In the genomic region with DNA sequence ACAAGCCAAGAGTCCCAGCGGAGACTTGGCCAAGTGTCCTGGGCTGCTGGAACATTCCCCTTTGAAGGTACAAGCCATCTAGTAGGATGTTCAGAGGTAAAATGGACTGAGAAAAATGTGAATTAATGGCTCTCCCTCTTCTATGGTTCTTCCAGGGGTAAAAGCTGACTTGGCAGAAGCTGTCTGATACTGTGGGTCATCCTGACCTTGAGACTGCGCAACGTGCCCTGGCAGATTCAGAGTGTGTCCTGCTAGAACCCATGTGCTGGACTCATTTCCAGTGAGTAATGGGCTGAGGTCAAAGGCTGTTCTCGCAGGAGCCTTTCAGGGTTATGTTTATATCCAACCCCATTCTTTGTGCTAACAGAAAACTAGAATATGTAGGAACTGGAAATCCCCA, we compare ENCODE assay signal across 15 cellular contexts.
DNase-seq lines count a peak whose midpoint lies in the region; ATAC-seq and TF ChIP-seq lines count a peak whose summit lies in the region.
"Had no signal": no experiment of that assay in that cellular context is flagged by ENCODE, and none has a peak within 500 bp of the region (broad histone marks: within the 10 kb centered on the region; RNA-seq: fewer than 3 reads in every experiment).

No MANE protein-coding gene starts in this region.

- 54 to 73% (median 61%) methylated on average over 4 of the region's 4 CpGs for WGBS in psoas muscle, 3 donors

- DNase-seq in GM23338 (ENCODE audit: low spot score): no peak
- peak; percentile 34 to 42 for DNase-seq in foreskin fibroblast
- DNase-seq in nephron progenitor cell: no peak
- DNase-seq in psoas muscle: no peak
- no peak for DNase-seq in cerebellar cortex (ENCODE audit: low spot score)
- no peak for DNase-seq in T-helper 17 cell
- DNase-seq in dorsolateral prefrontal cortex: no peak
- DNase-seq: AML-193; CD8-positive, alpha-beta memory T cell; DMS 273 treated with DMSO at 0.1 percent for 48 hours; IMR-90 had no signal

- H3K4me1 ChIP-seq in GM23338 (ENCODE audit: insufficient read depth) (peaks cover 18% of the 10 kb centered on the region), psoas muscle (peaks cover 19% of the 10 kb centered on the region)
- H3K4me1 ChIP-seq: BLaER1 had no signal

- no peak overlapping the region for H3K4me3 ChIP-seq in GM23338
- H3K4me3 ChIP-seq in foreskin fibroblast (ENCODE audit: low read depth in 1 of 2, low read length in 2 of 2): no peak overlapping the region
- no peak overlapping the region for H3K4me3 ChIP-seq in psoas muscle
- H3K4me3 ChIP-seq in dorsolateral prefrontal cortex: no peak overlapping the region
- H3K4me3 ChIP-seq: BLaER1 had no signal

- no peaks in the 10 kb centered on the region for H3K9me2 ChIP-seq in GM23338 (ENCODE audit: insufficient read depth)

- no peaks in the 10 kb centered on the region for H3K79me2 ChIP-seq in GM23338 (replicated peaks; ENCODE audit: insufficient read depth)

- H3K4me2 ChIP-seq in GM23338: no peak overlapping the region
- H3K4me2 ChIP-seq: BLaER1 had no signal

- H3K27me3 ChIP-seq in GM23338 (ENCODE audit: insufficient read depth) (no peaks in the 10 kb centered on the region), psoas muscle (ENCODE audit: insufficient read depth in 3 of 3, low read length in 2 of 3) (no peaks in the 10 kb centered on the region), dorsolateral prefrontal cortex (no peaks in the 10 kb centered on the region)
- H3K27me3 ChIP-seq: BLaER1 had no signal

- H3K36me3 ChIP-seq in GM23338 (ENCODE audit: insufficient read depth) (no peaks in the 10 kb centered on the region), psoas muscle (ENCODE audit: insufficient read depth in 1 of 2, low read depth in 1 of 2) (no peaks in the 10 kb centered on the region)
- H3K36me3 ChIP-seq: BLaER1 had no signal

- ATAC-seq in GM23338 (no peak), psoas muscle (peak in 3 of 4 donors; percentile 32 to 62 (median 46)), GM18519 (IDR thresholded peaks at IDR 0.05; ENCODE audit: low FRiP score, unreplicated experiment) (no peak), T-helper 17 cell (no peak)
- ATAC-seq: HCT116 had no signal

- H3K9me3 ChIP-seq in psoas muscle (no peaks in the 10 kb centered on the region), T-helper 17 cell (ENCODE audit: control insufficient read depth, low read length, poor library complexity, severe bottlenecking) (no peaks in the 10 kb centered on the region)
- H3K9me3 ChIP-seq: BLaER1 had no signal

- TF ChIP-seq CTCF in GM23338 (conservative IDR thresholded peaks at IDR 0.05; ENCODE audit: low read depth in 2 of 2): no peak
- TF ChIP-seq CTCF in foreskin fibroblast (IDR thresholded peaks at IDR 0.05; ENCODE audit: low read depth, low read length): no peak
- no peak for TF ChIP-seq CTCF in nephron progenitor cell (IDR thresholded peaks at IDR 0.05)
- TF ChIP-seq CTCF in psoas muscle (IDR thresholded peaks at IDR 0.05): no peak
- no peak for TF ChIP-seq CTCF in dorsolateral prefrontal cortex (IDR thresholded peaks at IDR 0.05 in 54 of 56, conservative IDR thresholded peaks at IDR 0.05 in 2 of 56; ENCODE audit: low read depth in 1 of 56, partially characterized antibody in 56 of 56)

- H3K27ac ChIP-seq in GM23338 (ENCODE audit: low read depth) (0 out of 2 replicates have a peak overlapping the region, but pooled peaks have one; percentile 34), psoas muscle (no peak overlapping the region), dorsolateral prefrontal cortex (no peak overlapping the region)
- H3K27ac ChIP-seq: 22Rv1, BLaER1 had no signal

- intact Hi-C loops in psoas muscle (cut with DNase I) (loop anchor here in 1 of 2 donors (10.0 kb wide), 1 partner anchor 595 kb away; a partner anchor contains a TSS), dorsolateral prefrontal cortex (cut with DNase I) (no loop called here)

- H3K4me1 Mint-ChIP-seq in GM23338: peaks cover 17% of the 10 kb centered on the region
- peaks cover 50% of the 10 kb centered on the region for H3K4me1 Mint-ChIP-seq in nephron progenitor cell
- no peaks in the 10 kb centered on the region for H3K4me1 Mint-ChIP-seq in T-helper 17 cell
- H3K4me1 Mint-ChIP-seq: CD8-positive, alpha-beta memory T cell had no signal

- H3K27me3 Mint-ChIP-seq in GM23338 (ENCODE audit: insufficient read depth, low read depth, poor library complexity) (peaks cover 5% of the 10 kb centered on the region), nephron progenitor cell (ENCODE audit: low read depth, poor library complexity) (no peaks in the 10 kb centered on the region), T-helper 17 cell (peaks cover 23% of the 10 kb centered on the region)

- no peaks in the 10 kb centered on the region for H4K20me1 ChIP-seq in GM23338 (replicated peaks; ENCODE audit: insufficient read depth)
- H4K20me1 ChIP-seq: BLaER1 had no signal

- H3K36me3 Mint-ChIP-seq in GM23338 (ENCODE audit: low read depth) (no peaks in the 10 kb centered on the region), nephron progenitor cell (ENCODE audit: low read depth) (no peaks in the 10 kb centered on the region), T-helper 17 cell (ENCODE audit: low read depth) (no peaks in the 10 kb centered on the region)
- H3K36me3 Mint-ChIP-seq: CD8-positive, alpha-beta memory T cell had no signal

- no peaks in the 10 kb centered on the region for H3K9me3 Mint-ChIP-seq in GM23338
- H3K9me3 Mint-ChIP-seq in nephron progenitor cell: peaks cover 6% of the 10 kb centered on the region
- H3K9me3 Mint-ChIP-seq: CD8-positive, alpha-beta memory T cell had no signal

- H3K4me3 Mint-ChIP-seq in GM23338: no peak overlapping the region
- no peak overlapping the region for H3K4me3 Mint-ChIP-seq in nephron progenitor cell
- no peak overlapping the region for H3K4me3 Mint-ChIP-seq in T-helper 17 cell
- H3K4me3 Mint-ChIP-seq: CD8-positive, alpha-beta memory T cell had no signal

- H2AFZ ChIP-seq in GM23338: no peak overlapping the region; the same call in 1 of the 2 replicates

- H3F3A ChIP-seq in GM23338 (replicated peaks; ENCODE audit: low read depth): no peaks in the 10 kb centered on the region

- no peak overlapping the region for H3K27ac Mint-ChIP-seq in GM23338
- H3K27ac Mint-ChIP-seq in nephron progenitor cell: peak overlapping the region; percentile 94
- H3K27ac Mint-ChIP-seq in T-helper 17 cell: no peak overlapping the region
- H3K27ac Mint-ChIP-seq: CD8-positive, alpha-beta memory T cell had no signal

TF ChIP-seq in GM23338, 12 proteins besides CTCF, POLR2A, EP300 and RAD21:
- no peak for TF ChIP-seq POLR2AphosphoS5 (IDR thresholded peaks at IDR 0.05; ENCODE audit: low read depth)
- TF ChIP-seq, protein P1, sequence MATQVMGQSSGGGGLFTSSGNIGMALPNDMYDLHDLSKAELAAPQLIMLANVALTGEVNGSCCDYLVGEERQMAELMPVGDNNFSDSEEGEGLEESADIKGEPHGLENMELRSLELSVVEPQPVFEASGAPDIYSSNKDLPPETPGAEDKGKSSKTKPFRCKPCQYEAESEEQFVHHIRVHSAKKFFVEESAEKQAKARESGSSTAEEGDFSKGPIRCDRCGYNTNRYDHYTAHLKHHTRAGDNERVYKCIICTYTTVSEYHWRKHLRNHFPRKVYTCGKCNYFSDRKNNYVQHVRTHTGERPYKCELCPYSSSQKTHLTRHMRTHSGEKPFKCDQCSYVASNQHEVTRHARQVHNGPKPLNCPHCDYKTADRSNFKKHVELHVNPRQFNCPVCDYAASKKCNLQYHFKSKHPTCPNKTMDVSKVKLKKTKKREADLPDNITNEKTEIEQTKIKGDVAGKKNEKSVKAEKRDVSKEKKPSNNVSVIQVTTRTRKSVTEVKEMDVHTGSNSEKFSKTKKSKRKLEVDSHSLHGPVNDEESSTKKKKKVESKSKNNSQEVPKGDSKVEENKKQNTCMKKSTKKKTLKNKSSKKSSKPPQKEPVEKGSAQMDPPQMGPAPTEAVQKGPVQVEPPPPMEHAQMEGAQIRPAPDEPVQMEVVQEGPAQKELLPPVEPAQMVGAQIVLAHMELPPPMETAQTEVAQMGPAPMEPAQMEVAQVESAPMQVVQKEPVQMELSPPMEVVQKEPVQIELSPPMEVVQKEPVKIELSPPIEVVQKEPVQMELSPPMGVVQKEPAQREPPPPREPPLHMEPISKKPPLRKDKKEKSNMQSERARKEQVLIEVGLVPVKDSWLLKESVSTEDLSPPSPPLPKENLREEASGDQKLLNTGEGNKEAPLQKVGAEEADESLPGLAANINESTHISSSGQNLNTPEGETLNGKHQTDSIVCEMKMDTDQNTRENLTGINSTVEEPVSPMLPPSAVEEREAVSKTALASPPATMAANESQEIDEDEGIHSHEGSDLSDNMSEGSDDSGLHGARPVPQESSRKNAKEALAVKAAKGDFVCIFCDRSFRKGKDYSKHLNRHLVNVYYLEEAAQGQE (IDR thresholded peaks at IDR 0.05; ENCODE audit: unreplicated experiment): no peak
- TF ChIP-seq JUNB (IDR thresholded peaks at IDR 0.05; ENCODE audit: unreplicated experiment): no peak
- TF ChIP-seq ZNF331 (CRISPR knock-in tag; IDR thresholded peaks at IDR 0.05; ENCODE audit: low read depth): no peak

Comparison
In these comparisons a context has a peak if more than half of its experiments do, and no peak if none do; other contexts are left out.
1. ATAC-seq: peak in psoas muscle (3 of 4); none in GM23338 (single experiment), GM18519 (single experiment) and T-helper 17 cell (single experiment).
2. DNase-seq: peak in foreskin fibroblast (2 of 2); none in GM23338 (single experiment), nephron progenitor cell (single experiment), psoas muscle (0 of 2), cerebellar cortex (single experiment), T-helper 17 cell (0 of 3) and dorsolateral prefrontal cortex (0 of 10).